In genomic region chr2:70088508-70089219, GRCh38 we compare ENCODE assay signal across 8 cellular contexts. TPM values are rescaled to one million over a fixed set of nuclear protein-coding genes. Genes with fewer than 3 reads are reported as not detected.
DNase-seq lines count a peak whose midpoint lies in the region; ATAC-seq, FAIRE-seq and TF ChIP-seq lines count a peak whose summit lies in the region.

No MANE protein-coding gene starts in this region.

- H3K36me3 Mint-ChIP-seq in activated T-helper 17 cell treated with anti-CD3 and anti-CD28 coated beads, Interleukin-2, amount 50 U/mL, for 72 hours (ENCODE audit: low read depth): peaks cover 71% of the 10 kb centered on the region

- H3K27me3 ChIP-seq in BE2C: no peaks in the 10 kb centered on the region
- H3K27me3 ChIP-seq in HUES48 (ENCODE audit: control insufficient read depth, insufficient read depth, low read length): no peaks in the 10 kb centered on the region
- H3K27me3 ChIP-seq in keratinocyte (ENCODE audit: control insufficient read depth, extremely low read depth, insufficient read depth, low read length): no peaks in the 10 kb centered on the region
- H3K27me3 ChIP-seq in thyroid gland: no peaks in the 10 kb centered on the region

- H3K4me2 ChIP-seq in keratinocyte (ENCODE audit: control insufficient read depth, extremely low read depth, insufficient read depth, low read depth, low read length): peak overlapping the region; percentile 97

- H3K27me3 Mint-ChIP-seq in activated T-helper 17 cell treated with anti-CD3 and anti-CD28 coated beads, Interleukin-2, amount 50 U/mL, for 72 hours: no peaks in the 10 kb centered on the region

- no peak for ATAC-seq in activated T-helper 17 cell treated with anti-CD3 and anti-CD28 coated beads, Interleukin-2, amount 50 U/mL, for 72 hours (replicated peaks)
- ATAC-seq in HG03439 (IDR thresholded peaks at IDR 0.05; ENCODE audit: unreplicated experiment): no peak

- H3K9me3 ChIP-seq in BE2C (no peaks in the 10 kb centered on the region), HUES48 (ENCODE audit: control insufficient read depth, insufficient read depth, low read length) (no peaks in the 10 kb centered on the region), keratinocyte (ENCODE audit: control insufficient read depth, low read depth, low read length) (no peaks in the 10 kb centered on the region), thyroid gland (no peaks in the 10 kb centered on the region)

- peaks cover 26% of the 10 kb centered on the region for H3K79me2 ChIP-seq in keratinocyte (ENCODE audit: control insufficient read depth, insufficient read depth, low read length)

- DNase-seq in BE2C (no peak), keratinocyte (ENCODE audit: low read depth, low spot score) (no peak), thyroid gland (no peak), Ammon's horn (ENCODE audit: low spot score) (no peak)
- DNase-seq in activated CD4-positive, CD25-positive, alpha-beta regulatory T cell (lab: John Stamatoyannopoulos, UW): no peak

- peaks cover 3% of the 10 kb centered on the region for H4K20me1 ChIP-seq in keratinocyte (ENCODE audit: control insufficient read depth, extremely low read depth, insufficient read depth, low read length)

- no peak overlapping the region for H2AFZ ChIP-seq in keratinocyte (ENCODE audit: control insufficient read depth, low read length)

- peak overlapping the region; percentile 100 for H3K27ac Mint-ChIP-seq in activated T-helper 17 cell treated with anti-CD3 and anti-CD28 coated beads, Interleukin-2, amount 50 U/mL, for 72 hours

- H3K4me1 ChIP-seq in BE2C: peaks cover 6% of the 10 kb centered on the region; the same call in 1 of the 2 replicates
- H3K4me1 ChIP-seq in HUES48 (ENCODE audit: control insufficient read depth, insufficient read depth, low read length): peaks cover 30% of the 10 kb centered on the region
- H3K4me1 ChIP-seq in keratinocyte (ENCODE audit: control insufficient read depth, extremely low read depth, insufficient read depth, low read length): peaks cover 31% of the 10 kb centered on the region
- peaks cover 34 to 40% of the 10 kb centered on the region in 2 donors for H3K4me1 ChIP-seq in thyroid gland

- peaks cover 13% of the 10 kb centered on the region for H3K36me3 ChIP-seq in BE2C
- peaks cover 20% of the 10 kb centered on the region for H3K36me3 ChIP-seq in HUES48 (ENCODE audit: control insufficient read depth, insufficient read depth, low read length)
- peaks cover 0 to 14% of the 10 kb centered on the region in 2 experiments for H3K36me3 ChIP-seq in keratinocyte (ENCODE audit: control insufficient read depth in 2 of 2, extremely low read depth in 1 of 2, insufficient read depth in 2 of 2, low read length in 2 of 2)
- peaks cover 4 to 11% of the 10 kb centered on the region in 2 donors for H3K36me3 ChIP-seq in thyroid gland

- TF ChIP-seq POLR2A in thyroid gland (IDR thresholded peaks at IDR 0.05): no peak

- peaks cover 28% of the 10 kb centered on the region for H3K4me1 Mint-ChIP-seq in activated T-helper 17 cell treated with anti-CD3 and anti-CD28 coated beads, Interleukin-2, amount 50 U/mL, for 72 hours

- H3K9me3 Mint-ChIP-seq in activated T-helper 17 cell treated with anti-CD3 and anti-CD28 coated beads, Interleukin-2, amount 50 U/mL, for 72 hours: peaks cover 4% of the 10 kb centered on the region

- H3K4me3 ChIP-seq in BE2C (ENCODE audit: low read depth, low read length) (peak overlapping the region; percentile 89), HUES48 (ENCODE audit: low read depth, low read length) (peak overlapping the region; percentile 98), keratinocyte (ENCODE audit: control insufficient read depth in 2 of 3, extremely low read depth in 1 of 3, insufficient read depth in 2 of 3, low read depth in 1 of 3, low read length in 3 of 3) (peak overlapping the region; percentile 82 to 98 (median 91)), thyroid gland (replicated peaks in 1 of 3) (peak overlapping the region; percentile 78 to 96 (median 89))

- 0 to 1% methylated on average over 6 to 11 of the region's 11 CpGs for WGBS in thyroid gland, 2 donors

- H3K9me1 ChIP-seq in keratinocyte (ENCODE audit: control insufficient read depth, extremely low read depth, insufficient read depth, low read length): no peaks in the 10 kb centered on the region

- dilution Hi-C loops in keratinocyte (cut with MboI; ENCODE audit: extremely low pct_ligation_motif_present, low sequenced_read_pairs): no loop called here

- H3K4me3 Mint-ChIP-seq in activated T-helper 17 cell treated with anti-CD3 and anti-CD28 coated beads, Interleukin-2, amount 50 U/mL, for 72 hours: peak overlapping the region; percentile 73

- intact Hi-C loops in thyroid gland (cut with DNase I): loop anchor here (5.0 kb wide), 1 partner anchor 34 kb away; no protein-coding TSS in a partner anchor

- H3K9ac ChIP-seq in HUES48 (ENCODE audit: low read depth, low read length) (peak overlapping the region; percentile 98), keratinocyte (ENCODE audit: control insufficient read depth, extremely low read depth, insufficient read depth, low read length) (peak overlapping the region; percentile 99)

- TF ChIP-seq CTCF in BE2C (IDR thresholded peaks at IDR 0.05; ENCODE audit: low read depth, low read length) (no peak), keratinocyte (optimal IDR thresholded peaks at IDR 0.05 in 1 of 3, IDR thresholded peaks at IDR 0.05 in 1 of 3, conservative IDR thresholded peaks at IDR 0.05 in 1 of 3; ENCODE audit: extremely low read depth in 1 of 3, insufficient read depth in 2 of 3, low read length in 3 of 3) (no peak), thyroid gland (IDR thresholded peaks at IDR 0.05) (no peak)

- H3K27ac ChIP-seq in HUES48 (ENCODE audit: low read depth, low read length): peak overlapping the region; percentile 100
- peak overlapping the region; percentile 100 for H3K27ac ChIP-seq in keratinocyte (ENCODE audit: control insufficient read depth, insufficient read depth, low read length)
- H3K27ac ChIP-seq in thyroid gland: peak overlapping the region; percentile 73 to 100 (median 98)

- no peak for FAIRE-seq in keratinocyte (lab: Jason Lieb, UNC)

RNA-seq across cellular contexts. Expression of gene PCBP1, which starts 1.4 kb away (rescaled TPM):
- 374 TPM for polyA plus RNA-seq in BE2C (2012; ENCODE audit: insufficient read depth, insufficient read length, low read depth)
- total RNA-seq in activated T-helper 17 cell treated with anti-CD3 and anti-CD28 coated beads, Interleukin-2, amount 50 U/mL, for 72 hours: 100 to 1,000 TPM; 385 to 468 TPM
- polyA plus RNA-seq in keratinocyte: 65.9 to 151 TPM (median 86.8 TPM) in 3 replicates
- 68.6 TPM for polyA plus RNA-seq in keratinocyte (2011; ENCODE audit: low read depth)
- 118 and 127 TPM in 2 replicates for polyA plus RNA-seq in keratinocyte (2011; cell fraction: cytosol; rRNA removed)
- polyA plus RNA-seq in keratinocyte (2011; cell fraction: nucleus; rRNA removed): 99.3 and 116 TPM in 2 replicates
- polyA plus RNA-seq in keratinocyte (2012; ENCODE audit: low replicate concordance): 234 and 283 TPM in 2 replicates
- polyA minus RNA-seq in keratinocyte: 57.8 to 120 TPM (median 62.8 TPM) in 3 replicates
- polyA minus RNA-seq in keratinocyte (2011; cell fraction: cytosol; rRNA and poly(A)+ RNA removed): 93.2 TPM
- polyA minus RNA-seq in keratinocyte (2011; cell fraction: nucleus; rRNA and poly(A)+ RNA removed): 30.5 and 40.4 TPM in 2 replicates
- 100 to 1,000 TPM; 165 to 215 (median 195) TPM for total RNA-seq in thyroid gland
